In genomic region chr11:111980062-111980461, GRCh38 we compare ENCODE assay signal across 18 cellular contexts. TPM values are rescaled to one million over a fixed set of nuclear protein-coding genes. Genes with fewer than 3 reads are reported as not detected.
A peak's percentile ranks its signal among the peaks of the same experiment; 100 is the strongest.
DNase-seq lines count a peak whose midpoint lies in the region; ATAC-seq and TF ChIP-seq lines count a peak whose summit lies in the region.
"Had no signal": no experiment of that assay in that cellular context is flagged by ENCODE, and none has a peak within 500 bp of the region (broad histone marks: within the 10 kb centered on the region; RNA-seq: fewer than 3 reads in every experiment).

No MANE protein-coding gene starts in this region.

- no peak overlapping the region for H2AFZ ChIP-seq in mammary epithelial cell (ENCODE audit: low read depth, low read length)

- no peak overlapping the region for H3K4me3 Mint-ChIP-seq in MCF 10A (ENCODE audit: unreplicated experiment)
- H3K4me3 Mint-ChIP-seq: CD14-positive monocyte had no signal

- TF ChIP-seq EP300 in sigmoid colon (IDR thresholded peaks at IDR 0.05) (no peak), upper lobe of left lung (IDR thresholded peaks at IDR 0.05) (no peak)

- CTCF ChIA-PET in MCF 10A (lab: Yijun Ruan, JAX) (interaction anchor here (0.6 to 14.5 kb wide), 11 partner anchors 9 to 134 kb away, joined by 3 to 564 read pairs (median 6); partner anchors contain the start of genes ALG9, CFAP68, DIXDC1 and FDXACB1), mammary epithelial cell (lab: Charles Lee; ENCODE audit: low non-redundant PET) (no interaction called here)

- H3K4me3 ChIP-seq in mammary epithelial cell (replicated peaks in 1 of 3; ENCODE audit: insufficient read depth in 1 of 3, low read depth in 2 of 3, low read length in 3 of 3) (no peak overlapping the region), esophagus squamous epithelium (no peak overlapping the region), sigmoid colon (no peak overlapping the region), vagina (no peak overlapping the region), upper lobe of left lung (no peak overlapping the region)

- ATAC-seq in upper lobe of left lung (ENCODE audit: low FRiP score in 2 of 2): no peak
- ATAC-seq: HCT116 had no signal

- H3K4me2 ChIP-seq in mammary epithelial cell (ENCODE audit: insufficient read depth, low read depth, low read length): no peak overlapping the region

- no peak overlapping the region for H3K9ac ChIP-seq in mammary epithelial cell (ENCODE audit: insufficient read depth, low read length)

- DNase-seq in MCF 10A (ENCODE audit: unreplicated experiment): no peak
- no peak for DNase-seq in mammary epithelial cell
- DNase-seq in esophagus squamous epithelium (lab: John Stamatoyannopoulos, UW): no peak
- DNase-seq in sigmoid colon: no peak
- DNase-seq in vagina (ENCODE audit: extremely low spot score in 2 of 2): no peak
- no peak for DNase-seq in upper lobe of left lung
- DNase-seq in HPDE6-E6E7 (ENCODE audit: extremely low spot score): no peak
- DNase-seq in NOMO-1 treated with dmso at 0.1 percent for 144 hours (lab: John Stamatoyannopoulos, UW; ENCODE audit: unreplicated experiment): no peak
- DNase-seq: 8988T, DMS79 treated with DMSO at 0.1 percent for 48 hours, GOT3, KBM-7, MV-4-11, NCI-H187 treated with DMSO at 0.1 percent for 48 hours, NCI-H226, NCI-H524 had no signal

- peaks cover 32% of the 10 kb centered on the region for H3K4me1 ChIP-seq in mammary epithelial cell (ENCODE audit: insufficient read depth, low read length)
- peaks cover 10 to 78% (median 25%) of the 10 kb centered on the region in 3 donors for H3K4me1 ChIP-seq in esophagus squamous epithelium
- peaks cover 0 to 75% (median 58%) of the 10 kb centered on the region in 4 donors for H3K4me1 ChIP-seq in sigmoid colon
- H3K4me1 ChIP-seq in vagina: peaks cover 53% of the 10 kb centered on the region
- H3K4me1 ChIP-seq in upper lobe of left lung: peaks cover 24 to 37% (median 31%) of the 10 kb centered on the region in 4 donors

- peak overlapping the region; percentile 97 for H3K27ac Mint-ChIP-seq in MCF 10A (ENCODE audit: low read depth, unreplicated experiment)
- H3K27ac Mint-ChIP-seq: CD14-positive monocyte had no signal

- TF ChIP-seq POLR2A in esophagus squamous epithelium (IDR thresholded peaks at IDR 0.05) (no peak), sigmoid colon (IDR thresholded peaks at IDR 0.05) (no peak), vagina (IDR thresholded peaks at IDR 0.05) (no peak), upper lobe of left lung (IDR thresholded peaks at IDR 0.05) (no peak)

- POLR2A ChIA-PET in MCF 10A (lab: Yijun Ruan, JAX): interaction anchor here (1.0 to 11.0 kb wide), 4 partner anchors 19 to 111 kb away, joined by 3 to 513 read pairs (median 6); partner anchors contain the start of genes C11orf52 and DIXDC1

- intact Hi-C loops in MCF 10A (cut with micrococcal nuclease) (no loop called here), mammary epithelial cell (cut with micrococcal nuclease) (no loop called here), esophagus squamous epithelium (cut with DNase I) (no loop called here), sigmoid colon (cut with DNase I) (no loop called here), vagina (cut with DNase I) (no loop called here)

- in situ Hi-C loops in mammary epithelial cell (cut with MboI; ENCODE audit: low sequenced_read_pairs in 2 of 2): no loop called here

- H4K20me1 ChIP-seq in mammary epithelial cell (ENCODE audit: insufficient read depth, low read length): no peaks in the 10 kb centered on the region

- H3K9me3 Mint-ChIP-seq in MCF 10A (ENCODE audit: unreplicated experiment): no peaks in the 10 kb centered on the region

- BruUV-seq in MCF 10A (replicated peaks; lab: Mats Ljungman, UMichigan) (no TSS peak), mammary epithelial cell (replicated peaks; lab: Mats Ljungman, UMichigan) (no TSS peak)

- H3K9me3 ChIP-seq in mammary epithelial cell (replicated peaks; ENCODE audit: insufficient read depth, low read length) (no peaks in the 10 kb centered on the region), esophagus squamous epithelium (no peaks in the 10 kb centered on the region), sigmoid colon (no peaks in the 10 kb centered on the region), vagina (no peaks in the 10 kb centered on the region), upper lobe of left lung (no peaks in the 10 kb centered on the region)

- peaks cover 31% of the 10 kb centered on the region for H3K36me3 Mint-ChIP-seq in MCF 10A (ENCODE audit: insufficient read depth, unreplicated experiment)

- H3K79me2 ChIP-seq in mammary epithelial cell (ENCODE audit: insufficient read depth, low read length): no peaks in the 10 kb centered on the region

- H3K4me1 Mint-ChIP-seq in MCF 10A (ENCODE audit: insufficient read depth, unreplicated experiment): peaks cover 37% of the 10 kb centered on the region

- no peak for TF ChIP-seq CTCF in MCF 10A (IDR thresholded peaks at IDR 0.05; ENCODE audit: unreplicated experiment)
- no peak for TF ChIP-seq CTCF in mammary epithelial cell (conservative IDR thresholded peaks at IDR 0.05 in 1 of 2, IDR thresholded peaks at IDR 0.05 in 1 of 2; ENCODE audit: extremely low read depth in 1 of 2, insufficient read depth in 1 of 2, low read depth in 1 of 2, low read length in 2 of 2)
- TF ChIP-seq CTCF in esophagus squamous epithelium (IDR thresholded peaks at IDR 0.05): no peak
- no peak for TF ChIP-seq CTCF in sigmoid colon (IDR thresholded peaks at IDR 0.05)
- TF ChIP-seq CTCF in vagina (IDR thresholded peaks at IDR 0.05): no peak
- TF ChIP-seq CTCF in upper lobe of left lung (IDR thresholded peaks at IDR 0.05): no peak

- H3K27me3 ChIP-seq in mammary epithelial cell (ENCODE audit: insufficient read depth, low read length): no peaks in the 10 kb centered on the region
- no peaks in the 10 kb centered on the region for H3K27me3 ChIP-seq in esophagus squamous epithelium
- H3K27me3 ChIP-seq in sigmoid colon: no peaks in the 10 kb centered on the region
- H3K27me3 ChIP-seq in vagina: no peaks in the 10 kb centered on the region
- H3K27me3 ChIP-seq in upper lobe of left lung: no peaks in the 10 kb centered on the region

- no peaks in the 10 kb centered on the region for H3K27me3 Mint-ChIP-seq in MCF 10A (ENCODE audit: insufficient read depth, unreplicated experiment)

- H3K36me3 ChIP-seq in mammary epithelial cell (ENCODE audit: insufficient read depth, low read length): no peaks in the 10 kb centered on the region
- H3K36me3 ChIP-seq in esophagus squamous epithelium: peaks cover 0 to 15% (median 0%) of the 10 kb centered on the region in 3 donors
- H3K36me3 ChIP-seq in sigmoid colon: peaks cover 4 to 43% (median 12%) of the 10 kb centered on the region in 4 donors
- H3K36me3 ChIP-seq in vagina: peaks cover 0 to 12% of the 10 kb centered on the region in 2 donors
- H3K36me3 ChIP-seq in upper lobe of left lung: peaks cover 0 to 4% (median 0%) of the 10 kb centered on the region in 4 donors

- dilution Hi-C loops in mammary epithelial cell (cut with HindIII; ENCODE audit: low sequenced_read_pairs): loop anchor here (10.0 kb wide), 1 partner anchor 55 kb away; no protein-coding TSS in a partner anchor

- no peak overlapping the region for H3K27ac ChIP-seq in mammary epithelial cell (ENCODE audit: insufficient read depth, low read depth, low read length)
- peak overlapping the region in 3 of 4 donors; percentile 32 to 91 (median 88) for H3K27ac ChIP-seq in esophagus squamous epithelium
- H3K27ac ChIP-seq in sigmoid colon: peak overlapping the region; percentile 95 to 99 (median 97)
- H3K27ac ChIP-seq in vagina: peak overlapping the region; percentile 96
- H3K27ac ChIP-seq in upper lobe of left lung: no peak overlapping the region

- WGBS in mammary epithelial cell (ENCODE audit: low coverage, missing lambda C conversion rate): 40% methylated on average over 3 of the region's 3 CpGs
- WGBS in esophagus squamous epithelium, 2 donors: 70 to 79% methylated on average over 3 of the region's 3 CpGs
- WGBS in sigmoid colon, 2 donors: 95% methylated on average over 3 of the region's 3 CpGs
- WGBS in upper lobe of left lung, 2 donors: 82 to 84% methylated on average over 3 of the region's 3 CpGs

RNA-seq across cellular contexts. Expression of gene DIXDC1, which starts 42.9 kb away (rescaled TPM):
- total RNA-seq in MCF 10A (2022) (21.0 and 47.3 TPM in 2 replicates), mammary epithelial cell (10 to 100 TPM in 1 of 2 donors, 1 to 10 TPM in 1; 5.1 to 23.7 TPM), esophagus squamous epithelium (10 to 100 TPM in 2 of 4 donors, 1 to 10 TPM in 2; 2.8 to 26.1 (median 9.2) TPM), sigmoid colon (100 to 1,000 TPM in 2 of 4 donors, 10 to 100 TPM in 2; 92.7 to 105 (median 99.2) TPM), vagina (36.8 TPM), upper lobe of left lung (10 to 100 TPM; 10.9 to 55.5 (median 15.7) TPM)
- polyA plus RNA-seq in mammary epithelial cell (6.2 TPM), sigmoid colon (10 to 100 TPM in 1 of 3 donors, 1 to 10 TPM in 2; 2.3 to 12.0 (median 9.2) TPM)
- 15.9 TPM for polyA minus RNA-seq in mammary epithelial cell

RNA-seq across cellular contexts. Expression of gene DLAT, which starts 45.1 kb away (rescaled TPM):
- total RNA-seq in MCF 10A (2022) (43.3 and 46.7 TPM in 2 replicates), mammary epithelial cell (10 to 100 TPM; 38.6 to 42.0 TPM), esophagus squamous epithelium (10 to 100 TPM; 28.9 to 56.5 (median 39.4) TPM), sigmoid colon (10 to 100 TPM; 23.2 to 34.6 (median 26.0) TPM), vagina (19.4 TPM), upper lobe of left lung (10 to 100 TPM; 12.6 to 37.7 (median 27.2) TPM)
- polyA plus RNA-seq in mammary epithelial cell (34.5 TPM), sigmoid colon (10 to 100 TPM; 23.4 to 49.0 (median 28.2) TPM)
- 37.3 TPM for polyA minus RNA-seq in mammary epithelial cell

Comparison
In these comparisons a context has a peak if more than half of its experiments do, and no peak if none do; other contexts are left out.
1. H3K27ac ChIP-seq: peak in esophagus squamous epithelium (3 of 4), sigmoid colon (4 of 4) and vagina (single experiment); none in mammary epithelial cell (single experiment) and upper lobe of left lung (0 of 4).